10 cellular contexts compared by ENCODE assay signal in the genomic region with DNA sequence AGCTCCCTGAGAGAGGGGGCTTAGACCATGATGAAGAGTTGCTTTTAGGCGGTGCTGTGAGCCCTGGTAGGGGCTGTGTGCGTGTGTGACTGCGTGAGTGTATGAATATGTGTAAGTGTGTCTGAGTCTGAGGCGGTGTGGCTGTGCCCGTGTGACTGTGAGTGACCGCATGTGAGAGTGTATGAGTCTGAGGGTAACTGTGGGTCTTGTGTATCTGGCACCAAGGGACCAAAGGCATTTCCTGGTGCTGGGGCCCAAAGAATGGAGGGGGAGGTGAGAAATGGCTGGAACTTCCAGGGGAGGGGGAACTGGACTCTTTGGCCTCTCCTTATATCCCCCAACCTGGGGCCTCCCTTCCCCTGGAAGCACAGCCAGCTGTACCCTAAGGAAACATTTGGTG. TPM values are rescaled to one million over a fixed set of nuclear protein-coding genes. Genes with fewer than 3 reads are reported as not detected.
DNase-seq lines count a peak whose midpoint lies in the region; ATAC-seq, FAIRE-seq and TF ChIP-seq lines count a peak whose summit lies in the region.
"Had no signal": no experiment of that assay in that cellular context is flagged by ENCODE, and none has a peak within 500 bp of the region (broad histone marks: within the 10 kb centered on the region; RNA-seq: fewer than 3 reads in every experiment).

No MANE protein-coding gene starts in this region.

- H3K27ac ChIP-seq in HepG2 (ENCODE audit: extremely low read length, insufficient read depth, low read length) = no peak overlapping the region
- H3K27ac ChIP-seq in right lobe of liver = peak overlapping the region in 1 of 3 donors; percentile 18

- no peak for TF ChIP-seq RAD21 in HepG2 (CRISPR knock-in tag; IDR thresholded peaks at IDR 0.05)

- H3K4me3 Mint-ChIP-seq in dendritic cell treated with granulocyte-macrophage colony-stimulating factor and Interleukin-4, amounts not matched to agents 40 ng/mL and 50 ng/mL, for 4 days = no peak overlapping the region
- peak overlapping the region; percentile 74 to 95 (median 89) for H3K4me3 Mint-ChIP-seq in nephron

- peak overlapping the region; percentile 100 for H3K4me2 ChIP-seq in HepG2 (ENCODE audit: low read depth, low read length)

- H3K4me3 ChIP-seq in HepG2 (replicated peaks in 1 of 3; ENCODE audit: insufficient read depth in 1 of 3, low read depth in 2 of 3, low read length in 3 of 3) (peak overlapping the region in 1 of 3 experiments; percentile 67; a peak in 2 of 6 replicates), right lobe of liver (no peak overlapping the region)

- intact Hi-C loops in HepG2 (cut with micrococcal nuclease; ENCODE audit: unreplicated experiment) (no loop called here), right lobe of liver (cut with DNase I) (no loop called here), head of caudate nucleus (cut with DNase I) (no loop called here)
- intact Hi-C loops in dendritic cell treated with granulocyte-macrophage colony-stimulating factor and Interleukin-4, amounts not matched to agents 40 ng/mL and 50 ng/mL, for 4 days (cut with micrococcal nuclease) = no loop called here

- TF ChIP-seq POLR2A in HepG2 (IDR thresholded peaks at IDR 0.05; ENCODE audit: insufficient read depth in 1 of 2, low read depth in 2 of 2, low read length in 2 of 2) (no peak), right lobe of liver (IDR thresholded peaks at IDR 0.05) (no peak)

- H3K4me1 Mint-ChIP-seq in dendritic cell treated with granulocyte-macrophage colony-stimulating factor and Interleukin-4, amounts not matched to agents 40 ng/mL and 50 ng/mL, for 4 days (ENCODE audit: low read depth) = peaks cover 32% of the 10 kb centered on the region
- peaks cover 65% of the 10 kb centered on the region for H3K4me1 Mint-ChIP-seq in nephron

- H3K36me3 ChIP-seq in HepG2 (replicated peaks in 1 of 2; ENCODE audit: control insufficient read depth in 1 of 2, insufficient read depth in 2 of 2, low read length in 2 of 2) (peaks cover 8 to 18% of the 10 kb centered on the region in 2 experiments), right lobe of liver (peaks cover 0 to 17% (median 9%) of the 10 kb centered on the region in 4 donors)

- peaks cover 28% of the 10 kb centered on the region for H3K36me3 Mint-ChIP-seq in dendritic cell treated with granulocyte-macrophage colony-stimulating factor and Interleukin-4, amounts not matched to agents 40 ng/mL and 50 ng/mL, for 4 days (ENCODE audit: low read depth)
- peaks cover 27% of the 10 kb centered on the region for H3K36me3 Mint-ChIP-seq in nephron (ENCODE audit: low read depth)

- in situ Hi-C loops in HepG2 (cut with HindIII; ENCODE audit: extremely low pct_ligation_motif_present, low pct_unique_long_range_greater_than_20kb) = no loop called here

- DNase-seq in HepG2 (ENCODE audit: low spot score) = no peak
- no peak for DNase-seq in right lobe of liver
- DNase-seq in cerebellar nuclear complex (lab: John Stamatoyannopoulos, UW) = no peak
- DNase-seq in NCI-H1417 (lab: John Stamatoyannopoulos, UW) = no peak
- no peak for DNase-seq in head of caudate nucleus
- DNase-seq: islet precursor cell, NCI-H146 had no signal

- ATAC-seq in HepG2 (peak; percentile 3), right lobe of liver (no peak), GM21723 (IDR thresholded peaks at IDR 0.05; ENCODE audit: unreplicated experiment) (no peak)

- H3K9me3 Mint-ChIP-seq in dendritic cell treated with granulocyte-macrophage colony-stimulating factor and Interleukin-4, amounts not matched to agents 40 ng/mL and 50 ng/mL, for 4 days = no peaks in the 10 kb centered on the region
- no peaks in the 10 kb centered on the region for H3K9me3 Mint-ChIP-seq in nephron

- no TSS peak for BruUV-seq in HepG2 (replicated peaks; lab: Mats Ljungman, UMichigan)

- WGBS in HepG2 (ENCODE audit: low lambda C conversion rate) = 11% methylated on average over 6 of the region's 6 CpGs
- WGBS in right lobe of liver (ENCODE audit: insufficient coverage, low coverage, low lambda C conversion rate, missing lambda C conversion rate) = 65% methylated on average over 5 of the region's 6 CpGs

- peak overlapping the region; percentile 52 for H3K27ac Mint-ChIP-seq in dendritic cell treated with granulocyte-macrophage colony-stimulating factor and Interleukin-4, amounts not matched to agents 40 ng/mL and 50 ng/mL, for 4 days
- peak overlapping the region; percentile 99 for H3K27ac Mint-ChIP-seq in nephron

- TF ChIP-seq CTCF in HepG2 (CRISPR knock-in tag; IDR thresholded peaks at IDR 0.05) (no peak), right lobe of liver (IDR thresholded peaks at IDR 0.05) (no peak), nephron (IDR thresholded peaks at IDR 0.05; ENCODE audit: unreplicated experiment in 3 of 3) (no peak)

- H3K27me3 Mint-ChIP-seq in dendritic cell treated with granulocyte-macrophage colony-stimulating factor and Interleukin-4, amounts not matched to agents 40 ng/mL and 50 ng/mL, for 4 days = peaks cover 23% of the 10 kb centered on the region
- no peaks in the 10 kb centered on the region for H3K27me3 Mint-ChIP-seq in nephron (ENCODE audit: low read depth)

- H3K4me1 ChIP-seq in HepG2 (ENCODE audit: insufficient read depth, low read length) (peaks cover 49% of the 10 kb centered on the region), right lobe of liver (peaks cover 0 to 42% (median 17%) of the 10 kb centered on the region in 4 donors)

- no peaks in the 10 kb centered on the region for H4K20me1 ChIP-seq in HepG2 (ENCODE audit: insufficient read depth, low read length)

- H3K79me2 ChIP-seq in HepG2 (ENCODE audit: insufficient read depth, low read length) = peaks cover 5% of the 10 kb centered on the region

- no peak for FAIRE-seq in HepG2 (lab: Jason Lieb, UNC)

- POLR2A ChIA-PET in HepG2 (lab: Yijun Ruan, JAX) = interaction anchor here (1.0 to 3.1 kb wide), 3 partner anchors 9 to 15 kb away, joined by 4 to 29 read pairs (median 5); partner anchors contain the start of genes CCL27 and SIGMAR1

- H2AFZ ChIP-seq in HepG2 (ENCODE audit: low read length) = no peak overlapping the region

- no peak for TF ChIP-seq EP300 in HepG2 (IDR thresholded peaks at IDR 0.05; ENCODE audit: low read depth in 2 of 2, low read length in 2 of 2)
- TF ChIP-seq EP300 in HepG2 (CRISPR knock-in tag; IDR thresholded peaks at IDR 0.05; ENCODE audit: borderline replicate concordance) = no peak

- H3K9me3 ChIP-seq in HepG2 (ENCODE audit: low read length) (no peaks in the 10 kb centered on the region), right lobe of liver (no peaks in the 10 kb centered on the region)

- CTCF ChIA-PET in HepG2 (lab: Yijun Ruan, JAX; ENCODE audit: low intra/inter-chr PET ratio, low total read pairs) = no interaction called here

- H3K27me3 ChIP-seq in HepG2 (ENCODE audit: control insufficient read depth in 1 of 2, insufficient read depth in 2 of 2, low read length in 2 of 2) = no peaks in the 10 kb centered on the region; a peak in 3 of 5 replicates
- no peaks in the 10 kb centered on the region for H3K27me3 ChIP-seq in right lobe of liver

- H3K9ac ChIP-seq in HepG2 (ENCODE audit: insufficient read depth, low read depth, low read length) = peak overlapping the region; percentile 53; the same call in 1 of the 2 replicates

RNA-seq across cellular contexts. Expression of gene IL11RA, which starts 1.1 kb away (rescaled TPM):
- 0.83 and 2.0 TPM in 2 replicates for total RNA-seq in HepG2 (2016; rRNA removed; fragmentation: Illumina TruSeq; extraction: Trizol)
- 0.40 and 0.71 TPM in 2 replicates for total RNA-seq in HepG2 (2016; cell fraction: cytosol; rRNA removed; fragmentation: Illumina TruSeq; extraction: Trizol; ENCODE audit: low read depth)
- 0.43 and 2.2 TPM in 2 replicates for total RNA-seq in HepG2 (2016; cell fraction: insoluble cytoplasmic fraction; rRNA removed; fragmentation: Illumina TruSeq; extraction: Trizol)
- 0.65 and 1.2 TPM in 2 replicates for total RNA-seq in HepG2 (2016; cell fraction: membrane; rRNA removed; fragmentation: Illumina TruSeq; extraction: Trizol)
- total RNA-seq in HepG2 (2016; cell fraction: nucleus; rRNA removed; fragmentation: Illumina TruSeq; extraction: Trizol) = 4.1 and 4.6 TPM in 2 replicates
- polyA plus RNA-seq in HepG2 (2011; rRNA removed) = 4.2 and 5.8 TPM in 2 replicates
- polyA plus RNA-seq in HepG2 (2011; cell fraction: cytosol; rRNA removed) = 1.7 and 2.2 TPM in 2 replicates
- polyA plus RNA-seq in HepG2 (2011; cell fraction: nucleus; rRNA removed) = 26.9 and 33.5 TPM in 2 replicates
- polyA plus RNA-seq in HepG2 (2012) = 5.1 and 5.4 TPM in 2 replicates
- 0.33 and 0.60 TPM in 2 replicates for polyA plus RNA-seq in HepG2 (2016; cell fraction: cytosol; fragmentation: Illumina TruSeq; extraction: Trizol; ENCODE audit: low read depth)
- polyA plus RNA-seq in HepG2 (2016; cell fraction: insoluble cytoplasmic fraction; fragmentation: Illumina TruSeq; extraction: Trizol; ENCODE audit: low read depth) = 0.62 and 1.0 TPM in 2 replicates
- 0.48 and 0.87 TPM in 2 replicates for polyA plus RNA-seq in HepG2 (2016; cell fraction: membrane; fragmentation: Illumina TruSeq; extraction: Trizol; ENCODE audit: low read depth)
- polyA plus RNA-seq in HepG2 (2016; cell fraction: nucleus; fragmentation: Illumina TruSeq; extraction: Trizol; ENCODE audit: insufficient read depth, low read depth) = 4.4 and 5.8 TPM in 2 replicates
- polyA minus RNA-seq in HepG2 (2011; rRNA and poly(A)+ RNA removed; ENCODE audit: low replicate concordance) = 8.7 and 9.2 TPM in 2 replicates
- 1.4 and 2.2 TPM in 2 replicates for polyA minus RNA-seq in HepG2 (2011; cell fraction: cytosol; rRNA and poly(A)+ RNA removed)
- polyA minus RNA-seq in HepG2 (2011; cell fraction: nucleus; rRNA and poly(A)+ RNA removed) = 9.5 and 16.4 TPM in 2 replicates
- 10 to 100 TPM in 5 of 6 experiments, 1 to 10 TPM in 1; 9.7 to 21.5 (median 14.7) TPM for total RNA-seq in right lobe of liver

RNA-seq across cellular contexts. Expression of gene GALT, which starts 6.7 kb away (rescaled TPM):
- total RNA-seq in HepG2 (2016; rRNA removed; fragmentation: Illumina TruSeq; extraction: Trizol) (21.1 and 40.4 TPM in 2 replicates), right lobe of liver (100 to 1,000 TPM in 4 of 6 experiments, 10 to 100 TPM in 2; 58.2 to 157 (median 117) TPM)
- total RNA-seq in HepG2 (2016; cell fraction: cytosol; rRNA removed; fragmentation: Illumina TruSeq; extraction: Trizol; ENCODE audit: low read depth) = 12.8 and 15.4 TPM in 2 replicates
- 21.8 and 38.8 TPM in 2 replicates for total RNA-seq in HepG2 (2016; cell fraction: insoluble cytoplasmic fraction; rRNA removed; fragmentation: Illumina TruSeq; extraction: Trizol)
- total RNA-seq in HepG2 (2016; cell fraction: membrane; rRNA removed; fragmentation: Illumina TruSeq; extraction: Trizol) = 13.8 and 14.2 TPM in 2 replicates
- total RNA-seq in HepG2 (2016; cell fraction: nucleus; rRNA removed; fragmentation: Illumina TruSeq; extraction: Trizol) = 46.8 and 57.0 TPM in 2 replicates
- 46.3 and 51.3 TPM in 2 replicates for polyA plus RNA-seq in HepG2 (2011; rRNA removed)
- 11.4 and 15.3 TPM in 2 replicates for polyA plus RNA-seq in HepG2 (2011; cell fraction: cytosol; rRNA removed)
- 271 and 279 TPM in 2 replicates for polyA plus RNA-seq in HepG2 (2011; cell fraction: nucleus; rRNA removed)
- polyA plus RNA-seq in HepG2 (2012) = 32.1 and 38.4 TPM in 2 replicates
- 9.9 TPM in 2 replicates for polyA plus RNA-seq in HepG2 (2016; cell fraction: cytosol; fragmentation: Illumina TruSeq; extraction: Trizol; ENCODE audit: low read depth)
- polyA plus RNA-seq in HepG2 (2016; cell fraction: insoluble cytoplasmic fraction; fragmentation: Illumina TruSeq; extraction: Trizol; ENCODE audit: low read depth) = 26.1 and 30.6 TPM in 2 replicates
- polyA plus RNA-seq in HepG2 (2016; cell fraction: membrane; fragmentation: Illumina TruSeq; extraction: Trizol; ENCODE audit: low read depth) = 10.9 and 13.1 TPM in 2 replicates
- 91.9 and 92.7 TPM in 2 replicates for polyA plus RNA-seq in HepG2 (2016; cell fraction: nucleus; fragmentation: Illumina TruSeq; extraction: Trizol; ENCODE audit: insufficient read depth, low read depth)
- polyA minus RNA-seq in HepG2 (2011; rRNA and poly(A)+ RNA removed; ENCODE audit: low replicate concordance) = 27.4 and 44.3 TPM in 2 replicates
- 4.0 and 5.6 TPM in 2 replicates for polyA minus RNA-seq in HepG2 (2011; cell fraction: cytosol; rRNA and poly(A)+ RNA removed)
- polyA minus RNA-seq in HepG2 (2011; cell fraction: nucleus; rRNA and poly(A)+ RNA removed) = 68.1 and 83.3 TPM in 2 replicates

RNA-seq across cellular contexts. Expression of gene CCL27, which starts 9.3 kb away (rescaled TPM):
- not detected in 2 replicates for total RNA-seq in HepG2 (2016; rRNA removed; fragmentation: Illumina TruSeq; extraction: Trizol)
- not detected in 2 replicates for total RNA-seq in HepG2 (2016; cell fraction: cytosol; rRNA removed; fragmentation: Illumina TruSeq; extraction: Trizol; ENCODE audit: low read depth)
- total RNA-seq in HepG2 (2016; cell fraction: insoluble cytoplasmic fraction; rRNA removed; fragmentation: Illumina TruSeq; extraction: Trizol) = not detected in 2 replicates
- not detected in 2 replicates for total RNA-seq in HepG2 (2016; cell fraction: membrane; rRNA removed; fragmentation: Illumina TruSeq; extraction: Trizol)
- total RNA-seq in HepG2 (2016; cell fraction: nucleus; rRNA removed; fragmentation: Illumina TruSeq; extraction: Trizol) = not detected in 2 replicates
- polyA plus RNA-seq in HepG2 (2011; rRNA removed) = not detected in 2 replicates
- polyA plus RNA-seq in HepG2 (2011; cell fraction: cytosol; rRNA removed) = 0.08 TPM in 1 of 2 replicates, not detected in the other
- polyA plus RNA-seq in HepG2 (2011; cell fraction: nucleus; rRNA removed) = 0.35 TPM in 1 of 2 replicates, not detected in the other
- not detected in 2 replicates for polyA plus RNA-seq in HepG2 (2012)
- not detected in 2 replicates for polyA plus RNA-seq in HepG2 (2016; cell fraction: cytosol; fragmentation: Illumina TruSeq; extraction: Trizol; ENCODE audit: low read depth)
- not detected in 2 replicates for polyA plus RNA-seq in HepG2 (2016; cell fraction: insoluble cytoplasmic fraction; fragmentation: Illumina TruSeq; extraction: Trizol; ENCODE audit: low read depth)
- polyA plus RNA-seq in HepG2 (2016; cell fraction: membrane; fragmentation: Illumina TruSeq; extraction: Trizol; ENCODE audit: low read depth) = not detected in 2 replicates
- polyA plus RNA-seq in HepG2 (2016; cell fraction: nucleus; fragmentation: Illumina TruSeq; extraction: Trizol; ENCODE audit: insufficient read depth, low read depth) = not detected in 2 replicates
- not detected in 2 replicates for polyA minus RNA-seq in HepG2 (2011; rRNA and poly(A)+ RNA removed; ENCODE audit: low replicate concordance)
- polyA minus RNA-seq in HepG2 (2011; cell fraction: cytosol; rRNA and poly(A)+ RNA removed) = not detected in 2 replicates
- polyA minus RNA-seq in HepG2 (2011; cell fraction: nucleus; rRNA and poly(A)+ RNA removed) = not detected in 2 replicates
- total RNA-seq in right lobe of liver = not detected

RNA-seq across cellular contexts. Expression of gene SIGMAR1, which starts 15.5 kb away (rescaled TPM):
- 28.5 and 60.8 TPM in 2 replicates for total RNA-seq in HepG2 (2016; rRNA removed; fragmentation: Illumina TruSeq; extraction: Trizol)
- 29.7 and 36.9 TPM in 2 replicates for total RNA-seq in HepG2 (2016; cell fraction: cytosol; rRNA removed; fragmentation: Illumina TruSeq; extraction: Trizol; ENCODE audit: low read depth)
- 27.0 and 60.5 TPM in 2 replicates for total RNA-seq in HepG2 (2016; cell fraction: insoluble cytoplasmic fraction; rRNA removed; fragmentation: Illumina TruSeq; extraction: Trizol)
- total RNA-seq in HepG2 (2016; cell fraction: membrane; rRNA removed; fragmentation: Illumina TruSeq; extraction: Trizol) = 57.4 and 66.9 TPM in 2 replicates
- total RNA-seq in HepG2 (2016; cell fraction: nucleus; rRNA removed; fragmentation: Illumina TruSeq; extraction: Trizol) = 47.9 and 57.4 TPM in 2 replicates
- 38.9 and 45.9 TPM in 2 replicates for polyA plus RNA-seq in HepG2 (2011; rRNA removed)
- polyA plus RNA-seq in HepG2 (2011; cell fraction: cytosol; rRNA removed) = 46.5 and 47.9 TPM in 2 replicates
- polyA plus RNA-seq in HepG2 (2011; cell fraction: nucleus; rRNA removed) = 28.6 and 40.8 TPM in 2 replicates
- polyA plus RNA-seq in HepG2 (2012) = 57.8 and 68.0 TPM in 2 replicates
- 54.4 and 69.4 TPM in 2 replicates for polyA plus RNA-seq in HepG2 (2016; cell fraction: cytosol; fragmentation: Illumina TruSeq; extraction: Trizol; ENCODE audit: low read depth)
- 55.2 and 61.1 TPM in 2 replicates for polyA plus RNA-seq in HepG2 (2016; cell fraction: insoluble cytoplasmic fraction; fragmentation: Illumina TruSeq; extraction: Trizol; ENCODE audit: low read depth)
- polyA plus RNA-seq in HepG2 (2016; cell fraction: membrane; fragmentation: Illumina TruSeq; extraction: Trizol; ENCODE audit: low read depth) = 86.0 and 102 TPM in 2 replicates
- 131 and 132 TPM in 2 replicates for polyA plus RNA-seq in HepG2 (2016; cell fraction: nucleus; fragmentation: Illumina TruSeq; extraction: Trizol; ENCODE audit: insufficient read depth, low read depth)
- 71.0 and 231 TPM in 2 replicates for polyA minus RNA-seq in HepG2 (2011; rRNA and poly(A)+ RNA removed; ENCODE audit: low replicate concordance)
- 23.8 and 24.9 TPM in 2 replicates for polyA minus RNA-seq in HepG2 (2011; cell fraction: cytosol; rRNA and poly(A)+ RNA removed)
- 13.3 and 18.3 TPM in 2 replicates for polyA minus RNA-seq in HepG2 (2011; cell fraction: nucleus; rRNA and poly(A)+ RNA removed)
- total RNA-seq in right lobe of liver = 100 to 1,000 TPM in 5 of 6 experiments, 10 to 100 TPM in 1; 69.3 to 237 (median 123) TPM

RNA-seq across cellular contexts. Expression of gene ARID3C, which starts 24.3 kb away (rescaled TPM):
- not detected in 2 replicates for total RNA-seq in HepG2 (2016; rRNA removed; fragmentation: Illumina TruSeq; extraction: Trizol)
- total RNA-seq in HepG2 (2016; cell fraction: cytosol; rRNA removed; fragmentation: Illumina TruSeq; extraction: Trizol; ENCODE audit: low read depth) = not detected in 2 replicates
- total RNA-seq in HepG2 (2016; cell fraction: insoluble cytoplasmic fraction; rRNA removed; fragmentation: Illumina TruSeq; extraction: Trizol) = not detected in 2 replicates
- not detected in 2 replicates for total RNA-seq in HepG2 (2016; cell fraction: membrane; rRNA removed; fragmentation: Illumina TruSeq; extraction: Trizol)
- total RNA-seq in HepG2 (2016; cell fraction: nucleus; rRNA removed; fragmentation: Illumina TruSeq; extraction: Trizol) = not detected in 2 replicates
- polyA plus RNA-seq in HepG2 (2011; rRNA removed) = not detected in 2 replicates
- polyA plus RNA-seq in HepG2 (2011; cell fraction: cytosol; rRNA removed) = not detected in 2 replicates
- polyA plus RNA-seq in HepG2 (2011; cell fraction: nucleus; rRNA removed) = 0.17 and 0.34 TPM in 2 replicates
- 0.12 TPM in 1 of 2 replicates, not detected in the other for polyA plus RNA-seq in HepG2 (2012)
- not detected in 2 replicates for polyA plus RNA-seq in HepG2 (2016; cell fraction: cytosol; fragmentation: Illumina TruSeq; extraction: Trizol; ENCODE audit: low read depth)
- polyA plus RNA-seq in HepG2 (2016; cell fraction: insoluble cytoplasmic fraction; fragmentation: Illumina TruSeq; extraction: Trizol; ENCODE audit: low read depth) = not detected in 2 replicates
- not detected in 2 replicates for polyA plus RNA-seq in HepG2 (2016; cell fraction: membrane; fragmentation: Illumina TruSeq; extraction: Trizol; ENCODE audit: low read depth)
- 0.45 TPM in 1 of 2 replicates, not detected in the other for polyA plus RNA-seq in HepG2 (2016; cell fraction: nucleus; fragmentation: Illumina TruSeq; extraction: Trizol; ENCODE audit: insufficient read depth, low read depth)
- polyA minus RNA-seq in HepG2 (2011; rRNA and poly(A)+ RNA removed; ENCODE audit: low replicate concordance) = not detected in 2 replicates
- not detected in 2 replicates for polyA minus RNA-seq in HepG2 (2011; cell fraction: cytosol; rRNA and poly(A)+ RNA removed)
- not detected in 2 replicates for polyA minus RNA-seq in HepG2 (2011; cell fraction: nucleus; rRNA and poly(A)+ RNA removed)
- total RNA-seq in right lobe of liver = 1 to 10 TPM; 1.7 to 6.7 (median 2.5) TPM
